ENCODE assay signal across 20 cellular contexts in genomic region chr20:37677969-37678610, GRCh38. TPM values are rescaled to one million over a fixed set of nuclear protein-coding genes. Genes with fewer than 3 reads are reported as not detected.
A peak's percentile ranks its signal among the peaks of the same experiment; 100 is the strongest.
DNase-seq lines count a peak whose midpoint lies in the region; ATAC-seq, FAIRE-seq and TF ChIP-seq lines count a peak whose summit lies in the region.
"Had no signal": no experiment of that assay in that cellular context is flagged by ENCODE, and none has a peak within 500 bp of the region (broad histone marks: within the 10 kb centered on the region; RNA-seq: fewer than 3 reads in every experiment).

No MANE protein-coding gene starts in this region.

- H3K9me3 ChIP-seq in liver (ENCODE audit: control insufficient read depth in 4 of 4, low read length in 3 of 4) = no peaks in the 10 kb centered on the region
- no peaks in the 10 kb centered on the region for H3K9me3 ChIP-seq in trophoblast cell (ENCODE audit: insufficient read depth, low read depth, low read length)
- no peaks in the 10 kb centered on the region for H3K9me3 ChIP-seq in body of pancreas

- no peak for ATAC-seq in stimulated activated naive B cell treated with anti-CD40 and anti-IgM and Interleukin-4, amounts not matched to agents 10 μg/mL and 1 μg/mL and 100 μg/mL, for 72 hours (replicated peaks)
- ATAC-seq in body of pancreas = no peak

- peak overlapping the region; percentile 55 for H3K27ac Mint-ChIP-seq in endothelial cell (ENCODE audit: unreplicated experiment)
- H3K27ac Mint-ChIP-seq in stimulated activated naive B cell treated with anti-CD40 and anti-IgM and Interleukin-4, amounts not matched to agents 10 μg/mL and 1 μg/mL and 100 μg/mL, for 72 hours = no peak overlapping the region
- H3K27ac Mint-ChIP-seq: B cell; CD4-positive, alpha-beta T cell; HFFc6 had no signal

- no peak overlapping the region for H2BK120ac ChIP-seq in trophoblast cell (ENCODE audit: insufficient read depth, low read length, poor library complexity)

- WGBS in liver = 31% methylated on average over 9 of the region's 9 CpGs
- no CpG with 5 or more reads among the region's 9 CpGs for WGBS in trophoblast cell (ENCODE audit: extremely low coverage, insufficient coverage, insufficient read length)
- 16 to 28% methylated on average over 8 to 9 of the region's 9 CpGs for WGBS in body of pancreas, 2 donors

- no peaks in the 10 kb centered on the region for H3K27me3 ChIP-seq in liver (ENCODE audit: control insufficient read depth in 4 of 4, insufficient read depth in 4 of 4, low read length in 3 of 4)
- no peaks in the 10 kb centered on the region for H3K27me3 ChIP-seq in trophoblast cell (ENCODE audit: insufficient read depth, low read length)
- no peaks in the 10 kb centered on the region for H3K27me3 ChIP-seq in body of pancreas

- no peak overlapping the region for H2BK12ac ChIP-seq in trophoblast cell (ENCODE audit: low read length)

- no peaks in the 10 kb centered on the region for H3K79me1 ChIP-seq in trophoblast cell (ENCODE audit: low read length)

- no peak overlapping the region for H2BK5ac ChIP-seq in trophoblast cell (ENCODE audit: low read depth, low read length, poor library complexity)

- H3K4me1 ChIP-seq in liver (ENCODE audit: control insufficient read depth in 4 of 4, insufficient read depth in 4 of 4, low read length in 3 of 4) = peaks cover 5 to 28% (median 25%) of the 10 kb centered on the region in 4 donors
- H3K4me1 ChIP-seq in trophoblast cell (ENCODE audit: control insufficient read depth in 1 of 2, insufficient read depth in 2 of 2, low read length in 2 of 2) = no peaks in the 10 kb centered on the region
- no peaks in the 10 kb centered on the region for H3K4me1 ChIP-seq in body of pancreas

- intact Hi-C loops in body of pancreas (cut with DNase I) = no loop called here

- peak overlapping the region; percentile 46 to 69 for H3K27ac ChIP-seq in liver (ENCODE audit: low read depth in 1 of 2, low read length in 2 of 2)
- H3K27ac ChIP-seq in trophoblast cell (ENCODE audit: low read depth, low read length) = no peak overlapping the region
- H3K27ac ChIP-seq in body of pancreas = no peak overlapping the region

- no peak overlapping the region for H3K4me3 Mint-ChIP-seq in endothelial cell (ENCODE audit: unreplicated experiment)
- H3K4me3 Mint-ChIP-seq in stimulated activated naive B cell treated with anti-CD40 and anti-IgM and Interleukin-4, amounts not matched to agents 10 μg/mL and 1 μg/mL and 100 μg/mL, for 72 hours = no peak overlapping the region
- H3K4me3 Mint-ChIP-seq: B cell; CD4-positive, alpha-beta T cell; HFFc6 had no signal

- no peak overlapping the region for H4K12ac ChIP-seq in trophoblast cell (ENCODE audit: low read depth, low read length)

- H3K36me3 ChIP-seq in liver (ENCODE audit: control insufficient read depth in 4 of 4, insufficient read depth in 3 of 4, low read depth in 1 of 4, low read length in 3 of 4) (no peaks in the 10 kb centered on the region), trophoblast cell (ENCODE audit: control insufficient read depth in 1 of 2, insufficient read depth in 2 of 2, low read length in 2 of 2) (no peaks in the 10 kb centered on the region), body of pancreas (replicated peaks in 1 of 2; ENCODE audit: insufficient read depth in 1 of 2, low read depth in 2 of 2) (no peaks in the 10 kb centered on the region)

- TF ChIP-seq POLR2A in body of pancreas (IDR thresholded peaks at IDR 0.05) = no peak

- H3K27me3 Mint-ChIP-seq in endothelial cell (ENCODE audit: unreplicated experiment) = peaks cover 1% of the 10 kb centered on the region
- peaks cover 45 to 48% of the 10 kb centered on the region in 2 donors for H3K27me3 Mint-ChIP-seq in stimulated activated naive B cell treated with anti-CD40 and anti-IgM and Interleukin-4, amounts not matched to agents 10 μg/mL and 1 μg/mL and 100 μg/mL, for 72 hours

- H3K23ac ChIP-seq in trophoblast cell (ENCODE audit: low read length) = no peak overlapping the region

- H3K14ac ChIP-seq in trophoblast cell (ENCODE audit: low read length) = no peak overlapping the region

- H3K4me3 ChIP-seq in liver (ENCODE audit: low read depth in 1 of 3, low read length in 3 of 3) (no peak overlapping the region), trophoblast cell (ENCODE audit: low read depth, low read length) (no peak overlapping the region), body of pancreas (no peak overlapping the region)

- no peak overlapping the region for H4K8ac ChIP-seq in trophoblast cell (ENCODE audit: low read depth, low read length)

- FAIRE-seq in HTR-8/SVneo (lab: Jason Lieb, UNC) = peak; percentile 83
- FAIRE-seq: D721Med, G401.6, GM12891, GM19239, H1 had no signal

- no peaks in the 10 kb centered on the region for H3K36me3 Mint-ChIP-seq in endothelial cell (ENCODE audit: low read depth, unreplicated experiment)
- H3K36me3 Mint-ChIP-seq in stimulated activated naive B cell treated with anti-CD40 and anti-IgM and Interleukin-4, amounts not matched to agents 10 μg/mL and 1 μg/mL and 100 μg/mL, for 72 hours = no peaks in the 10 kb centered on the region

- TF ChIP-seq RAD21 in liver (IDR thresholded peaks at IDR 0.05) = peak; percentile 15 to 40

- DNase-seq in HTR-8/SVneo (ENCODE audit: insufficient read length, low spot score) (no peak), endothelial cell (ENCODE audit: low spot score) (no peak), trophoblast cell (peak; percentile 10 to 63), NCI-H1048 (lab: John Stamatoyannopoulos, UW) (no peak), RPMI8226 (no peak), body of pancreas (no peak)
- DNase-seq in stimulated activated naive B cell treated with anti-CD40 and anti-IgM and Interleukin-4, amounts not matched to agents 10 μg/mL and 1 μg/mL and 100 μg/mL, for 72 hours = no peak
- DNase-seq: C1 segment of cervical spinal cord; CD4-positive, alpha-beta T cell; DMS153; EL; HCEC 1CT; HFFc6 had no signal

- no peaks in the 10 kb centered on the region for H3K9me3 Mint-ChIP-seq in endothelial cell (ENCODE audit: unreplicated experiment)
- H3K9me3 Mint-ChIP-seq in stimulated activated naive B cell treated with anti-CD40 and anti-IgM and Interleukin-4, amounts not matched to agents 10 μg/mL and 1 μg/mL and 100 μg/mL, for 72 hours = no peaks in the 10 kb centered on the region
- H3K9me3 Mint-ChIP-seq: CD4-positive, alpha-beta T cell; HFFc6 had no signal

- H3K79me2 ChIP-seq in trophoblast cell (ENCODE audit: control insufficient read depth, insufficient read depth, low read length, poor library complexity) = no peaks in the 10 kb centered on the region

- no peak overlapping the region for H3K18ac ChIP-seq in trophoblast cell (ENCODE audit: low read length)

- H3K4ac ChIP-seq in trophoblast cell (ENCODE audit: low read depth, low read length) = no peak overlapping the region

- H3K9ac ChIP-seq in liver (ENCODE audit: low read depth in 1 of 2, low read length in 2 of 2) (no peak overlapping the region), trophoblast cell (ENCODE audit: low read length) (no peak overlapping the region)

- H2AFZ ChIP-seq in trophoblast cell (ENCODE audit: insufficient read depth, low read length, poor library complexity) = no peak overlapping the region

- H4K91ac ChIP-seq in trophoblast cell (ENCODE audit: low read depth, low read length) = no peak overlapping the region

- peaks cover 10% of the 10 kb centered on the region for H3K4me1 Mint-ChIP-seq in endothelial cell (ENCODE audit: unreplicated experiment)
- no peaks in the 10 kb centered on the region for H3K4me1 Mint-ChIP-seq in stimulated activated naive B cell treated with anti-CD40 and anti-IgM and Interleukin-4, amounts not matched to agents 10 μg/mL and 1 μg/mL and 100 μg/mL, for 72 hours
- H3K4me1 Mint-ChIP-seq: B cell had no signal

- no peak overlapping the region for H3K4me2 ChIP-seq in trophoblast cell (ENCODE audit: low read length)

- TF ChIP-seq CTCF in endothelial cell (IDR thresholded peaks at IDR 0.05; ENCODE audit: unreplicated experiment) = no peak
- TF ChIP-seq CTCF in liver (IDR thresholded peaks at IDR 0.05; ENCODE audit: low read depth, low read length, missing input control) = no peak
- TF ChIP-seq CTCF in body of pancreas (IDR thresholded peaks at IDR 0.05) = no peak

- H2AK5ac ChIP-seq in trophoblast cell (ENCODE audit: low read length) = no peak overlapping the region

TF ChIP-seq in liver, 16 proteins besides CTCF, POLR2A, EP300 and RAD21 (continues in another document):
- no peak for TF ChIP-seq NR2F2 (IDR thresholded peaks at IDR 0.05)
- TF ChIP-seq REST (IDR thresholded peaks at IDR 0.05) = peak; percentile 63

RNA-seq across cellular contexts. Expression of gene CTNNBL1, which starts 15.7 kb away (rescaled TPM):
- total RNA-seq in endothelial cell (ENCODE audit: unreplicated experiment) (84.8 TPM), liver (10 to 100 TPM; 19.5 to 21.2 TPM), body of pancreas (10 to 100 TPM in 1 of 2 donors, 1 to 10 TPM in 1; 8.6 to 17.4 TPM)
- polyA plus RNA-seq in liver = 10 to 100 TPM; 18.3 to 25.4 TPM
- 114 and 118 TPM in 2 replicates for polyA plus RNA-seq in trophoblast cell (2013)

Comparison
In these comparisons a context has a peak if more than half of its experiments do, and no peak if none do; other contexts are left out.
1. DNase-seq: peak in trophoblast cell (2 of 2); none in HTR-8/SVneo (single experiment), endothelial cell (single experiment), NCI-H1048 (single experiment), stimulated activated naive B cell treated with anti-CD40 and anti-IgM and Interleukin-4, amounts not matched to agents 10 μg/mL and 1 μg/mL and 100 μg/mL, for 72 hours (single experiment), RPMI8226 (single experiment) and body of pancreas (0 of 4).
2. H3K27ac ChIP-seq: peak in liver (2 of 2); none in trophoblast cell (single experiment) and body of pancreas (0 of 4).